In genomic region chr1:158285756-158286241, GRCh38 we compare ENCODE assay signal across 8 cellular contexts. TPM values are rescaled to one million over a fixed set of nuclear protein-coding genes. Genes with fewer than 3 reads are reported as not detected.
DNase-seq lines count a peak whose midpoint lies in the region; ATAC-seq and TF ChIP-seq lines count a peak whose summit lies in the region.

No MANE protein-coding gene starts in this region.

- H3K27me3 ChIP-seq in right lobe of liver = peaks cover 0 to 12% of the 10 kb centered on the region in 2 donors

- H3K4me1 Mint-ChIP-seq in progenitor cell of endocrine pancreas (ENCODE audit: low read depth) = no peaks in the 10 kb centered on the region

- WGBS in right lobe of liver (ENCODE audit: insufficient coverage, low coverage, low lambda C conversion rate, missing lambda C conversion rate) = 12% methylated on average over 7 of the region's 7 CpGs

- H3K4me1 ChIP-seq in right lobe of liver = no peaks in the 10 kb centered on the region

- H3K27ac ChIP-seq in right lobe of liver = no peak overlapping the region

- peaks cover 8% of the 10 kb centered on the region for H3K9me3 Mint-ChIP-seq in progenitor cell of endocrine pancreas (ENCODE audit: low read depth)

- no peaks in the 10 kb centered on the region for H3K27me3 Mint-ChIP-seq in progenitor cell of endocrine pancreas

- no peak overlapping the region for H3K4me3 ChIP-seq in right lobe of liver

- intact Hi-C loops in right lobe of liver (cut with DNase I) = no loop called here

- no peaks in the 10 kb centered on the region for H3K9me3 ChIP-seq in right lobe of liver

- H3K36me3 ChIP-seq in right lobe of liver = no peaks in the 10 kb centered on the region

- DNase-seq in ELR (ENCODE audit: low read depth) (peak; percentile 22), UCSD-AML1 (lab: John Stamatoyannopoulos, UW; ENCODE audit: unreplicated experiment) (peak; percentile 82), right lobe of liver (peak in 2 of 3 donors; percentile 30 to 51), DMS153 (lab: John Stamatoyannopoulos, UW) (no peak), T-helper 9 cell (no peak), progenitor cell of endocrine pancreas (ENCODE audit: low spot score, unreplicated experiment) (no peak)

- peak; percentile 69 for ATAC-seq in GM19351 (IDR thresholded peaks at IDR 0.05; ENCODE audit: unreplicated experiment)
- peak; percentile 73 for ATAC-seq in HG03196 (IDR thresholded peaks at IDR 0.05; ENCODE audit: unreplicated experiment)
- ATAC-seq in right lobe of liver = peak; percentile 69 to 81 (median 78)

- no peaks in the 10 kb centered on the region for H3K36me3 Mint-ChIP-seq in progenitor cell of endocrine pancreas (ENCODE audit: insufficient read depth)

- no peak overlapping the region for H3K27ac Mint-ChIP-seq in progenitor cell of endocrine pancreas

- TF ChIP-seq CTCF in right lobe of liver (IDR thresholded peaks at IDR 0.05) (no peak), progenitor cell of endocrine pancreas (IDR thresholded peaks at IDR 0.05; ENCODE audit: unreplicated experiment) (no peak)

- H3K4me3 Mint-ChIP-seq in progenitor cell of endocrine pancreas (ENCODE audit: low read depth) = no peak overlapping the region

- no peak for TF ChIP-seq POLR2A in right lobe of liver (IDR thresholded peaks at IDR 0.05)

RNA-seq across cellular contexts. Expression of gene CD1C, which starts 3.9 kb away (rescaled TPM):
- total RNA-seq in right lobe of liver (under 1 TPM in 3 of 6 experiments, not detected in 3; 0.24 to 0.60 (median 0.31) TPM), progenitor cell of endocrine pancreas (not detected in 2 replicates)

RNA-seq across cellular contexts. Expression of gene CD1A, which starts 31.6 kb away (rescaled TPM):
- total RNA-seq in right lobe of liver (not detected), progenitor cell of endocrine pancreas (not detected in 2 replicates)

RNA-seq across cellular contexts. Expression of gene CD1B, which starts 45.5 kb away (rescaled TPM):
- not detected for total RNA-seq in right lobe of liver
- total RNA-seq in progenitor cell of endocrine pancreas = not detected in 2 replicates

Comparison
In these comparisons a context has a peak if more than half of its experiments do, and no peak if none do; other contexts are left out.
1. DNase-seq: peak in ELR (single experiment), UCSD-AML1 (single experiment) and right lobe of liver (2 of 3); none in DMS153 (single experiment), T-helper 9 cell (single experiment) and progenitor cell of endocrine pancreas (single experiment).
2. Peak in every context shown above with its lines, with median percentiles within 50 percentile points of each other: ATAC-seq.